Comparison of ENCODE assay signal across 8 cellular contexts in the genomic region with DNA sequence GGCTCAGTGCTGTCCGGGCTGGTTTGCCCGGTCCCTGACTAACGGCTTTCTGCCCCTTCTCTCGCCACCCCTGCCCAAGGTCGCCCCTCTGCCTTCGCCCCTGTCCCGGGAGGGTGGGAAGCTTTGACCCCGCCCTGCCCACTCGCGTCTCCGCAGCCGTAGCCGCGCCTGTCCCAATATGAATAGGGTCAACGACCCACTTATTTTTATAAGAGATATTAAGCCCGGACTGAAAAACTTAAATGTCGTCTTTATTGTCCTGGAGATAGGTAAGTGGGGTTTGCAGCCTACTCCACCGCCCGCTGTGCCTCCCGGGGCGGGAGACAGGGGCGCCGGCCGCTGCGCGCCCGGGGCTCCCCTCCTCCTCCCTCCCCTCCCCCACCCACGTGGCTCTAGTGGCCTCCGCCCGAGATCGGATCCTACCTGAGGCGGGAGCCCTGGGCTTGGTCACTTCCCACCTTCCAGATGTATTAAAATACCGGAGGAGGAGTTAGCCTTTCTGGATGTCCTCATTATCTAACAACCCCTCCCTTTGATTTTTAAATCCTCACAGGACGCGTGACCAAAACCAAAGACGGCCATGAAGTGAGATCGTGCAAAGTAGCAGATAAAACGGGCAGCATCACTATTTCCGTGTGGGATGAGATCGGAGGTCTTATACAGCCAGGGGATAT. TPM values are rescaled to one million over a fixed set of nuclear protein-coding genes. Genes with fewer than 3 reads are reported as not detected.
A peak's percentile ranks its signal among the peaks of the same experiment; 100 is the strongest.
DNase-seq lines count a peak whose midpoint lies in the region; ATAC-seq and TF ChIP-seq lines count a peak whose summit lies in the region.

No MANE protein-coding gene starts in this region.

- peaks cover 37% of the 10 kb centered on the region for H3K4me1 ChIP-seq in RWPE2 (ENCODE audit: insufficient read depth, poor library complexity, severe bottlenecking)
- peaks cover 0 to 75% (median 5%) of the 10 kb centered on the region in 12 donors for H3K4me1 ChIP-seq in heart left ventricle
- peaks cover 22% of the 10 kb centered on the region for H3K4me1 ChIP-seq in psoas muscle

- CTCF ChIA-PET in activated naive CD4-positive, alpha-beta T cell treated with anti-CD3 and anti-CD28 coated beads for 36 hours (lab: Charles Lee), result interaction anchor here (1.6 to 1.9 kb wide), 2 partner anchors 59 to 61 kb away, joined by 4 to 6 read pairs; no protein-coding TSS in a partner anchor

- WGBS in heart left ventricle, 4 donors, result 2 to 3% (median 2%) methylated on average over 36 to 40 of the region's 40 CpGs
- 1 to 2% (median 2%) methylated on average over 39 to 40 of the region's 40 CpGs for WGBS in psoas muscle, 3 donors

- H3K27ac ChIP-seq in RWPE2 (ENCODE audit: poor library complexity, severe bottlenecking) (peak overlapping the region; percentile 89), heart left ventricle (peak overlapping the region; percentile 66 to 99 (median 90)), psoas muscle (peak overlapping the region; percentile 96)

- no peaks in the 10 kb centered on the region for H3K27me3 Mint-ChIP-seq in activated naive CD4-positive, alpha-beta T cell treated with anti-CD3 and anti-CD28 coated beads for 36 hours (ENCODE audit: low read depth)

- peaks cover 44% of the 10 kb centered on the region for H3K36me3 ChIP-seq in RWPE2 (ENCODE audit: low read depth)
- peaks cover 0 to 21% (median 3%) of the 10 kb centered on the region in 9 donors for H3K36me3 ChIP-seq in heart left ventricle
- H3K36me3 ChIP-seq in psoas muscle (ENCODE audit: insufficient read depth in 1 of 2, low read depth in 1 of 2), result peaks cover 13 to 21% of the 10 kb centered on the region in 2 donors

- peak overlapping the region; percentile 99 for H3K4me3 Mint-ChIP-seq in activated naive CD4-positive, alpha-beta T cell treated with anti-CD3 and anti-CD28 coated beads for 36 hours

- no peaks in the 10 kb centered on the region for H3K9me3 Mint-ChIP-seq in activated naive CD4-positive, alpha-beta T cell treated with anti-CD3 and anti-CD28 coated beads for 36 hours

- DNase-seq in NCI-H748 (lab: John Stamatoyannopoulos, UW; ENCODE audit: unreplicated experiment), result peak; percentile 44
- DNase-seq in NCI-H748 treated with DMSO at 0.1 percent for 48 hours (lab: John Stamatoyannopoulos, UW), result no peak
- DNase-seq in RWPE2 (ENCODE audit: low spot score), result peak; percentile 82
- DNase-seq in activated naive CD4-positive, alpha-beta T cell treated with anti-CD3 and anti-CD28 coated beads for 36 hours, result peak; percentile 76
- DNase-seq in heart left ventricle, result peak; percentile 40 to 77 (median 59)
- DNase-seq in psoas muscle, result peak; percentile 68 to 77
- no peak for DNase-seq in GM19238 (ENCODE audit: insufficient read length, low spot score)

- ATAC-seq in HG03025 (IDR thresholded peaks at IDR 0.05; ENCODE audit: low FRiP score, unreplicated experiment) (peak; percentile 8), RWPE2 (ENCODE audit: low read depth) (peak; percentile 40), heart left ventricle (peak; percentile 0 to 28 (median 14)), psoas muscle (peak; percentile 48 to 67 (median 59))

- peaks cover 42% of the 10 kb centered on the region for H3K4me1 Mint-ChIP-seq in activated naive CD4-positive, alpha-beta T cell treated with anti-CD3 and anti-CD28 coated beads for 36 hours (ENCODE audit: low read depth)

- peak overlapping the region; percentile 100 for H3K27ac Mint-ChIP-seq in activated naive CD4-positive, alpha-beta T cell treated with anti-CD3 and anti-CD28 coated beads for 36 hours

- intact Hi-C loops in activated naive CD4-positive, alpha-beta T cell treated with anti-CD3 and anti-CD28 coated beads for 36 hours (cut with micrococcal nuclease), result loop anchor here (1.0 to 5.0 kb wide), 6 partner anchors 107 to 1146 kb away; a partner anchor contains a TSS
- intact Hi-C loops in heart left ventricle (cut with DNase I) (loop anchor here in 1 of 10 donors (5.0 kb wide), 1 partner anchor 111 kb away; no protein-coding TSS in a partner anchor), psoas muscle (cut with DNase I) (no loop called here)

- TF ChIP-seq CTCF in RWPE2 (IDR thresholded peaks at IDR 0.05; ENCODE audit: poor library complexity, severe bottlenecking), result no peak
- no peak for TF ChIP-seq CTCF in heart left ventricle (IDR thresholded peaks at IDR 0.05)
- TF ChIP-seq CTCF in psoas muscle (IDR thresholded peaks at IDR 0.05), result no peak

- H3K36me3 Mint-ChIP-seq in activated naive CD4-positive, alpha-beta T cell treated with anti-CD3 and anti-CD28 coated beads for 36 hours (ENCODE audit: low read depth), result peaks cover 50% of the 10 kb centered on the region

- no peak for TF ChIP-seq POLR2A in heart left ventricle (IDR thresholded peaks at IDR 0.05)

- H3K27me3 ChIP-seq in RWPE2 (ENCODE audit: insufficient read depth, poor library complexity, severe bottlenecking), result no peaks in the 10 kb centered on the region
- no peaks in the 10 kb centered on the region for H3K27me3 ChIP-seq in heart left ventricle
- no peaks in the 10 kb centered on the region for H3K27me3 ChIP-seq in psoas muscle (ENCODE audit: insufficient read depth in 3 of 3, low read length in 2 of 3)

- H3K9me3 ChIP-seq in RWPE2 (ENCODE audit: severe bottlenecking) (no peaks in the 10 kb centered on the region), heart left ventricle (no peaks in the 10 kb centered on the region), psoas muscle (no peaks in the 10 kb centered on the region)

- H3K4me3 ChIP-seq in RWPE2 (ENCODE audit: severe bottlenecking) (peak overlapping the region; percentile 57), heart left ventricle (peak overlapping the region; percentile 50 to 84 (median 69)), psoas muscle (peak overlapping the region; percentile 80)

RNA-seq across cellular contexts. Expression of a gene that starts 0.6 kb away (rescaled TPM):
- total RNA-seq in activated naive CD4-positive, alpha-beta T cell treated with anti-CD3 and anti-CD28 coated beads for 36 hours, result 100 to 1,000 TPM in 1 of 2 experiments, 10 to 100 TPM in 1; 97.5 to 101 TPM
- 10 to 100 TPM in 2 of 9 donors, 1 to 10 TPM in 7; 1.5 to 36.3 (median 3.3) TPM for total RNA-seq in heart left ventricle
- polyA plus RNA-seq in heart left ventricle, result 1 to 10 TPM; 1.6 to 4.5 TPM
- 10 to 100 TPM in 2 of 4 donors, 1 to 10 TPM in 2; 7.2 to 41.6 (median 10.5) TPM for total RNA-seq in psoas muscle
- polyA plus RNA-seq in psoas muscle, result 10 to 100 TPM in 1 of 3 donors, 1 to 10 TPM in 2; 4.0 to 36.0 (median 5.3) TPM

Comparison
In these comparisons a context has a peak if more than half of its experiments do, and no peak if none do; other contexts are left out.
1. DNase-seq: peak in NCI-H748 (single experiment), RWPE2 (single experiment), activated naive CD4-positive, alpha-beta T cell treated with anti-CD3 and anti-CD28 coated beads for 36 hours (single experiment), heart left ventricle (5 of 5) and psoas muscle (2 of 2); none in NCI-H748 treated with DMSO at 0.1 percent for 48 hours (single experiment) and GM19238 (single experiment).
2. ATAC-seq: peak in every context shown above with its lines; median percentile 59 in psoas muscle; 40 in RWPE2; 14 in heart left ventricle; 8 in HG03025.
3. Peak in every context shown above with its lines, with median percentiles within 50 percentile points of each other: H3K27ac ChIP-seq and H3K4me3 ChIP-seq.